Comparison of ENCODE assay signal across 2 cellular contexts in genomic region chr1:4794020-4794780, GRCh38.
TF ChIP-seq lines count a peak whose summit lies in the region.

No MANE protein-coding gene starts in this region.

TF ChIP-seq in SK-N-SH, 30 proteins besides CTCF, POLR2A, EP300 and RAD21:
- TF ChIP-seq GABPA (IDR thresholded peaks at IDR 0.05; ENCODE audit: low read depth) (no peak), ZBTB33 (IDR thresholded peaks at IDR 0.05; ENCODE audit: borderline replicate concordance, low read depth) (no peak), FOXM1 (IDR thresholded peaks at IDR 0.05; ENCODE audit: low read depth) (no peak), TCF12 (IDR thresholded peaks at IDR 0.05) (no peak), PBX3 (IDR thresholded peaks at IDR 0.05) (no peak)

TF ChIP-seq in SK-N-SH treated with all-trans-retinoic acid at 6 μM for 48 hours, 23 proteins besides CTCF, POLR2A, EP300 and RAD21:
- TF ChIP-seq CSDC2 (CRISPR knock-in tag; IDR thresholded peaks at IDR 0.05): no peak
- TF ChIP-seq TCF4 (CRISPR knock-in tag; IDR thresholded peaks at IDR 0.05; ENCODE audit: borderline replicate concordance): no peak
- no peak for TF ChIP-seq POU6F1 (CRISPR knock-in tag; IDR thresholded peaks at IDR 0.05; ENCODE audit: borderline replicate concordance, low read depth)
- no peak for TF ChIP-seq ARNTL (CRISPR knock-in tag; IDR thresholded peaks at IDR 0.05; ENCODE audit: borderline replicate concordance, low read depth)
- no peak for TF ChIP-seq ZC3H10 (CRISPR knock-in tag; IDR thresholded peaks at IDR 0.05)
- TF ChIP-seq BACH2 (CRISPR knock-in tag; IDR thresholded peaks at IDR 0.05; ENCODE audit: borderline replicate concordance): no peak
- TF ChIP-seq CSRNP3 (CRISPR knock-in tag; IDR thresholded peaks at IDR 0.05): no peak
- TF ChIP-seq RARB (CRISPR knock-in tag; IDR thresholded peaks at IDR 0.05): no peak
- TF ChIP-seq OSR1 (CRISPR knock-in tag; IDR thresholded peaks at IDR 0.05): no peak
- TF ChIP-seq PPARA (CRISPR knock-in tag; IDR thresholded peaks at IDR 0.05; ENCODE audit: borderline replicate concordance): no peak
- no peak for TF ChIP-seq SNAI2 (CRISPR knock-in tag; IDR thresholded peaks at IDR 0.05)
- TF ChIP-seq TSHZ2 (CRISPR knock-in tag; IDR thresholded peaks at IDR 0.05): no peak
- TF ChIP-seq ZFP3 (CRISPR knock-in tag; IDR thresholded peaks at IDR 0.05): no peak
- no peak for TF ChIP-seq PATZ1 (CRISPR knock-in tag; IDR thresholded peaks at IDR 0.05; ENCODE audit: borderline replicate concordance)
- TF ChIP-seq ZNF70 (CRISPR knock-in tag; IDR thresholded peaks at IDR 0.05): no peak
- no peak for TF ChIP-seq ZNF8 (CRISPR knock-in tag; IDR thresholded peaks at IDR 0.05)
- TF ChIP-seq TOX (CRISPR knock-in tag; IDR thresholded peaks at IDR 0.05; ENCODE audit: borderline replicate concordance): no peak
- TF ChIP-seq ZFP30 (CRISPR knock-in tag; IDR thresholded peaks at IDR 0.05): no peak
- TF ChIP-seq ESRRG (CRISPR knock-in tag; IDR thresholded peaks at IDR 0.05): no peak
- TF ChIP-seq ZNF565 (CRISPR knock-in tag; conservative IDR thresholded peaks at IDR 0.05; ENCODE audit: low read depth): no peak
